Comparison of ENCODE assay signal across 17 cellular contexts in the genomic region with DNA sequence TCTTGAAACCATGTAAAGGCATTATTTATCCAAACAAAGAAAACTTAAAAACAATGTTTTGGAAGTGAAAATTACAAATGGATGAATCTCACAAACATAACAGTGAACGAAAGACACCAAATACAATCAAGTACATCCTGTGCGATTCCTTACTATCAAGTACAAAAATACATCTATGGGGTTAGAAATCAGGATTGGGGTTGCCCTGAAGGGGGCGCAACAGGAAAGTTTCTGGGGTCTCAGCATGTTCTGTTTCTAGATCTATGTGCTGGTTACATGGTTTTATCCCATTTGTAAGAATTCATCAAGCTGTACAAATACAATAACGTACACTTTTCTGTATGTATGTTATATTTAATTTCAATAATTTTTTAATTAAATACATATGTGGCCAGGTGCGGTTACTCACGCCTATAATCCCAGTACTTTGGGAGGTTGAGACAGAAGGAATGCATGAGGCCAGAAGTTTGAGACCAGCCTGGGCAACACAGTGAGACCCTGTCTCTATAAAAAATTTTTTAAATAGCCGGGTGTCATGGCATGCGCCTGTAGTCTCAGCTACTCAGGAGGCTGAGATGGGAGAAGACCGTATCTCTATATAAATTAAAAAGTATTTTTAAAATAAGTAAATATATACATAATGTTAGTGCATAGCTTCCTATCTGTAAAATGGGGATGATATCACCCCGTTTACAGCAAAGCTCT.
A peak's percentile ranks its signal among the peaks of the same experiment; 100 is the strongest.
DNase-seq lines count a peak whose midpoint lies in the region; ATAC-seq, FAIRE-seq and TF ChIP-seq lines count a peak whose summit lies in the region.
"Had no signal": no experiment of that assay in that cellular context is flagged by ENCODE, and none has a peak within 500 bp of the region (broad histone marks: within the 10 kb centered on the region; RNA-seq: fewer than 3 reads in every experiment).

No MANE protein-coding gene starts in this region.

- TF ChIP-seq CTCF in astrocyte of the spinal cord (IDR thresholded peaks at IDR 0.05; ENCODE audit: low read depth, low read length), result peak; percentile 21
- TF ChIP-seq CTCF in retinal pigment epithelial cell (conservative IDR thresholded peaks at IDR 0.05; ENCODE audit: low read depth, low read length), result peak; percentile 39
- TF ChIP-seq CTCF in omental fat pad (IDR thresholded peaks at IDR 0.05), result no peak

- H3K79me2 ChIP-seq in Karpas-422 (ENCODE audit: low read length), result no peaks in the 10 kb centered on the region

- no peak for FAIRE-seq in HTR-8/SVneo (lab: Jason Lieb, UNC)

- ATAC-seq in HG03139 (IDR thresholded peaks at IDR 0.05; ENCODE audit: unreplicated experiment), result no peak
- no peak for ATAC-seq in omental fat pad (ENCODE audit: low FRiP score)
- ATAC-seq: left lung had no signal

- H3K4me2 ChIP-seq in Karpas-422 (ENCODE audit: low read depth, low read length, poor library complexity, severe bottlenecking), result no peak overlapping the region
- H3K4me2 ChIP-seq: PC-9 had no signal

- no peak overlapping the region for H3K4me3 Mint-ChIP-seq in activated naive CD4-positive, alpha-beta T cell treated with anti-CD3 and anti-CD28 coated beads, Interleukin-2, amount 10 ng/mL, durations not matched to agents 7 days and 5 days

- H3K36me3 Mint-ChIP-seq in activated naive CD4-positive, alpha-beta T cell treated with anti-CD3 and anti-CD28 coated beads, Interleukin-2, amount 10 ng/mL, durations not matched to agents 7 days and 5 days, result peaks cover 1% of the 10 kb centered on the region

- H3K27me3 ChIP-seq in Karpas-422 (ENCODE audit: low read length), result no peaks in the 10 kb centered on the region
- H3K27me3 ChIP-seq: left lung, thyroid gland had no signal

- no peaks in the 10 kb centered on the region for H3K27me3 Mint-ChIP-seq in activated naive CD4-positive, alpha-beta T cell treated with anti-CD3 and anti-CD28 coated beads, Interleukin-2, amount 10 ng/mL, durations not matched to agents 7 days and 5 days

- H3K4me3 ChIP-seq in Karpas-422 (ENCODE audit: low read length), result no peak overlapping the region
- no peak overlapping the region for H3K4me3 ChIP-seq in astrocyte of the spinal cord (ENCODE audit: low read depth, low read length)
- no peak overlapping the region for H3K4me3 ChIP-seq in retinal pigment epithelial cell (ENCODE audit: low read length)
- H3K4me3 ChIP-seq: left lung, PC-9, thyroid gland had no signal

- no peak overlapping the region for H3K27ac Mint-ChIP-seq in activated naive CD4-positive, alpha-beta T cell treated with anti-CD3 and anti-CD28 coated beads, Interleukin-2, amount 10 ng/mL, durations not matched to agents 7 days and 5 days

- no peaks in the 10 kb centered on the region for H4K20me1 ChIP-seq in Karpas-422 (ENCODE audit: insufficient read depth, low read depth, low read length)

- no peaks in the 10 kb centered on the region for H3K9me3 ChIP-seq in Karpas-422 (ENCODE audit: low read length)
- H3K9me3 ChIP-seq: left lung, thyroid gland had no signal

- H3K4me1 ChIP-seq in Karpas-422 (ENCODE audit: low read length), result no peaks in the 10 kb centered on the region
- H3K4me1 ChIP-seq: left lung, thyroid gland had no signal

- no peak overlapping the region for H3K9ac ChIP-seq in Karpas-422 (ENCODE audit: low read length)

- H3K27ac ChIP-seq in Karpas-422 (ENCODE audit: low read length), result no peak overlapping the region
- H3K27ac ChIP-seq: left lung, PC-9, thyroid gland had no signal

- no peaks in the 10 kb centered on the region for H3K9me2 ChIP-seq in Karpas-422 (replicated peaks; ENCODE audit: insufficient read depth, low read length)

- in situ Hi-C loops in astrocyte of the spinal cord (cut with HindIII; ENCODE audit: low sequenced_read_pairs), result no loop called here

- no peaks in the 10 kb centered on the region for H3K9me3 Mint-ChIP-seq in activated naive CD4-positive, alpha-beta T cell treated with anti-CD3 and anti-CD28 coated beads, Interleukin-2, amount 10 ng/mL, durations not matched to agents 7 days and 5 days

- DNase-seq in activated naive CD4-positive, alpha-beta T cell treated with anti-CD3 and anti-CD28 coated beads, Interleukin-2, amount 10 ng/mL, durations not matched to agents 7 days and 5 days, result peak; percentile 29
- no peak for DNase-seq in activated naive CD4-positive, alpha-beta T cell (lab: John Stamatoyannopoulos, UW)
- peak; percentile 63 for DNase-seq in Karpas-422
- no peak for DNase-seq in astrocyte of the spinal cord (ENCODE audit: low read depth, low spot score)
- no peak for DNase-seq in retinal pigment epithelial cell (ENCODE audit: low read depth)
- DNase-seq in HTR-8/SVneo (ENCODE audit: insufficient read length, low spot score), result no peak
- no peak for DNase-seq in omental fat pad (ENCODE audit: low spot score)
- DNase-seq: activated CD4-positive, CD25-positive, alpha-beta regulatory T cell; anterior cingulate cortex; dermis blood vessel endothelial cell; hippocampal formation; left lung; NCI-H446; PC-9; SW 1271; thyroid gland had no signal

- H2AFZ ChIP-seq in Karpas-422 (ENCODE audit: low read length), result no peak overlapping the region
- H2AFZ ChIP-seq: PC-9 had no signal

- no peaks in the 10 kb centered on the region for H3K36me3 ChIP-seq in Karpas-422 (ENCODE audit: insufficient read depth, low read length)
- H3K36me3 ChIP-seq: left lung, thyroid gland had no signal

- H3K4me1 Mint-ChIP-seq in activated naive CD4-positive, alpha-beta T cell treated with anti-CD3 and anti-CD28 coated beads, Interleukin-2, amount 10 ng/mL, durations not matched to agents 7 days and 5 days, result no peaks in the 10 kb centered on the region

- CTCF ChIA-PET in activated naive CD4-positive, alpha-beta T cell treated with anti-CD3 and anti-CD28 coated beads, Interleukin-2, amount 10 ng/mL, durations not matched to agents 7 days and 5 days (lab: Charles Lee), result interaction anchor here (0.5 to 1.2 kb wide), 3 partner anchors 10 to 127 kb away, joined by 3 to 5 read pairs (median 4); no protein-coding TSS in a partner anchor

Comparison
In these comparisons a context has a peak if more than half of its experiments do, and no peak if none do; other contexts are left out.
1. DNase-seq: peak in activated naive CD4-positive, alpha-beta T cell treated with anti-CD3 and anti-CD28 coated beads, Interleukin-2, amount 10 ng/mL, durations not matched to agents 7 days and 5 days (single experiment) and Karpas-422 (single experiment); none in activated naive CD4-positive, alpha-beta T cell (0 of 4), astrocyte of the spinal cord (single experiment), retinal pigment epithelial cell (single experiment), HTR-8/SVneo (single experiment) and omental fat pad (single experiment).
2. CTCF ChIP-seq: peak in astrocyte of the spinal cord (single experiment) and retinal pigment epithelial cell (single experiment); none in omental fat pad (0 of 3).